Comparison of ENCODE assay signal across 30 cellular contexts in genomic region chr1:46458846-46459245, GRCh38. TPM values are rescaled to one million over a fixed set of nuclear protein-coding genes. Genes with fewer than 3 reads are reported as not detected.
"Had no signal": no experiment of that assay in that cellular context is flagged by ENCODE, and none has a peak within 500 bp of the region (broad histone marks: within the 10 kb centered on the region; RNA-seq: fewer than 3 reads in every experiment).

No MANE protein-coding gene starts in this region.

- ATAC-seq: natural killer cell; pancreas; psoas muscle; right lobe of liver; stimulated activated memory B cell treated with anti-CD40 and anti-IgM and Interleukin-4, amounts not matched to agents 10 μg/mL and 1 μg/mL and 100 μg/mL, for 72 hours; stimulated activated naive CD8-positive, alpha-beta T cell treated with anti-CD3 and anti-CD28 coated beads, Interleukin-15, amount 100 ng/mL, for 72 hours had no signal

- H3K4me3 ChIP-seq: left ventricle myocardium inferior, lung, pancreas, psoas muscle, right atrium auricular region, right lobe of liver, smooth muscle cell, tibial nerve, uterus had no signal

- H3K27ac ChIP-seq: left ventricle myocardium inferior, pancreas, psoas muscle, right atrium auricular region, right lobe of liver, tibial nerve, uterus had no signal

- H3K27ac Mint-ChIP-seq: mesothelial cell of epicardium; natural killer cell; nephron progenitor cell; stimulated activated memory B cell treated with anti-CD40 and anti-IgM and Interleukin-4, amounts not matched to agents 10 μg/mL and 1 μg/mL and 100 μg/mL, for 72 hours; stimulated activated naive CD8-positive, alpha-beta T cell treated with anti-CD3 and anti-CD28 coated beads, Interleukin-15, amount 100 ng/mL, for 72 hours; type B pancreatic cell had no signal

- H3K9me3 ChIP-seq: left ventricle myocardium inferior, pancreas, psoas muscle, right atrium auricular region, right lobe of liver, tibial nerve, uterus had no signal

- H3K9me3 Mint-ChIP-seq: mesothelial cell of epicardium; naive B cell; natural killer cell; nephron progenitor cell; stimulated activated memory B cell treated with anti-CD40 and anti-IgM and Interleukin-4, amounts not matched to agents 10 μg/mL and 1 μg/mL and 100 μg/mL, for 72 hours; stimulated activated naive CD8-positive, alpha-beta T cell treated with anti-CD3 and anti-CD28 coated beads, Interleukin-15, amount 100 ng/mL, for 72 hours; type B pancreatic cell had no signal

- H3K27me3 ChIP-seq: pancreas, right atrium auricular region, right lobe of liver, uterus had no signal

- H3K4me1 ChIP-seq: left ventricle myocardium inferior, pancreas, psoas muscle, right atrium auricular region, right lobe of liver, tibial nerve, uterus had no signal

- H3K4me3 Mint-ChIP-seq: mesothelial cell of epicardium; naive B cell; natural killer cell; nephron progenitor cell; stimulated activated memory B cell treated with anti-CD40 and anti-IgM and Interleukin-4, amounts not matched to agents 10 μg/mL and 1 μg/mL and 100 μg/mL, for 72 hours; stimulated activated naive CD8-positive, alpha-beta T cell treated with anti-CD3 and anti-CD28 coated beads, Interleukin-15, amount 100 ng/mL, for 72 hours; type B pancreatic cell had no signal

- H3K4me1 Mint-ChIP-seq: mesothelial cell of epicardium; naive B cell; natural killer cell; stimulated activated memory B cell treated with anti-CD40 and anti-IgM and Interleukin-4, amounts not matched to agents 10 μg/mL and 1 μg/mL and 100 μg/mL, for 72 hours; stimulated activated naive CD8-positive, alpha-beta T cell treated with anti-CD3 and anti-CD28 coated beads, Interleukin-15, amount 100 ng/mL, for 72 hours had no signal

- H3K36me3 Mint-ChIP-seq: mesothelial cell of epicardium; naive B cell; natural killer cell; stimulated activated memory B cell treated with anti-CD40 and anti-IgM and Interleukin-4, amounts not matched to agents 10 μg/mL and 1 μg/mL and 100 μg/mL, for 72 hours; type B pancreatic cell had no signal

- H3K36me3 ChIP-seq: left ventricle myocardium inferior, pancreas, right atrium auricular region, right lobe of liver, tibial nerve, uterus had no signal

- H3K4me2 ChIP-seq: smooth muscle cell had no signal

- DNase-seq: islet precursor cell; left ventricle myocardium inferior; mesendoderm; naive B cell; natural killer cell; nephron progenitor cell; pancreas; right lobe of liver; stimulated activated CD4-positive, alpha-beta T cell treated with anti-CD3 and anti-CD28 coated beads, Interleukin-1b, Interleukin-23, amount 100 ng/mL, for 48 hours; stimulated activated CD4-positive, alpha-beta T cell treated with anti-CD3 and anti-CD28 coated beads, Interleukin-2, amount 100 ng/mL, for 48 hours; stimulated activated CD4-positive, alpha-beta T cell treated with anti-CD3 and anti-CD28 coated beads, Interleukin-4, amount 100 ng/mL, for 4 hours; stimulated activated CD8-positive, alpha-beta memory T cell treated with anti-CD3 and anti-CD28 coated beads, Interleukin-4, amount 100 ng/mL, for 48 hours; stimulated activated naive CD4-positive, alpha-beta T cell treated with Interleukin-2 at 50 U/mL for 16 hours; stimulated activated naive CD8-positive, alpha-beta T cell treated with anti-CD3 and anti-CD28 coated beads, Interleukin-15, amount 100 ng/mL, for 72 hours; substantia nigra; uterus had no signal

RNA-seq across cellular contexts. Expression of gene DMBX1, which starts 30.8 kb away (rescaled TPM):
- total RNA-seq: left ventricle myocardium inferior, mesothelial cell of epicardium, mononuclear cell, natural killer cell, omental fat pad, pancreas, posterior vena cava, psoas muscle, right atrium auricular region, right lobe of liver, skeletal muscle tissue, smooth muscle cell, temporal lobe, tibial nerve, ureter had no signal
